21 cellular contexts compared by ENCODE assay signal in genomic region chr15:101120473-101120872, GRCh38.
A peak's percentile ranks its signal among the peaks of the same experiment; 100 is the strongest.
DNase-seq lines count a peak whose midpoint lies in the region; ATAC-seq, FAIRE-seq and TF ChIP-seq lines count a peak whose summit lies in the region.
"Had no signal": no experiment of that assay in that cellular context is flagged by ENCODE, and none has a peak within 500 bp of the region (broad histone marks: within the 10 kb centered on the region; RNA-seq: fewer than 3 reads in every experiment).

No MANE protein-coding gene starts in this region.

- TF ChIP-seq RAD21 in K562 (CRISPR knock-in tag; conservative IDR thresholded peaks at IDR 0.05 in 1 of 2, IDR thresholded peaks at IDR 0.05 in 1 of 2) = no peak

- no peaks in the 10 kb centered on the region for H3K27me3 Mint-ChIP-seq in natural killer cell treated with Interleukin-12 subunit alpha and Interleukin-12 subunit beta and Interleukin-15 and Interleukin-18, amount 100 ng/mL, for 72 hours
- peaks cover 0 to 3% of the 10 kb centered on the region in 2 donors for H3K27me3 Mint-ChIP-seq in natural killer cell (ENCODE audit: low read depth in 2 of 2)
- H3K27me3 Mint-ChIP-seq in nephron (ENCODE audit: low read depth) = peaks cover 5% of the 10 kb centered on the region
- H3K27me3 Mint-ChIP-seq: CD4-positive, alpha-beta memory T cell had no signal

- H3K27ac ChIP-seq in K562 (ENCODE audit: extremely low read depth, low read depth, low read length) = no peak overlapping the region

- H3K36me3 ChIP-seq in K562 (ENCODE audit: control insufficient read depth, insufficient read depth, low read length) (no peaks in the 10 kb centered on the region), BE2C (no peaks in the 10 kb centered on the region)

- no peak overlapping the region for H3K4me2 ChIP-seq in K562 (ENCODE audit: insufficient read depth, low read length)

- no peak for ATAC-seq in natural killer cell treated with Interleukin-12 subunit alpha and Interleukin-12 subunit beta and Interleukin-15 and Interleukin-18, amount 100 ng/mL, for 72 hours
- no peak for ATAC-seq in natural killer cell
- no peak for ATAC-seq in K562
- ATAC-seq: HCT116, PC-3, Right ventricle myocardium inferior had no signal

- H3K27me3 ChIP-seq in K562 (ENCODE audit: control insufficient read depth in 2 of 2, insufficient read depth in 2 of 2, low read length in 2 of 2) (no peaks in the 10 kb centered on the region), BE2C (no peaks in the 10 kb centered on the region)

- peaks cover 5 to 25% of the 10 kb centered on the region in 2 experiments for H3K4me1 ChIP-seq in K562 (replicated peaks in 1 of 2; ENCODE audit: control insufficient read depth in 2 of 2, insufficient read depth in 2 of 2, low read length in 2 of 2)
- H3K4me1 ChIP-seq in BE2C = peaks cover 17% of the 10 kb centered on the region

- H3K4me3 ChIP-seq in K562 (no peak overlapping the region), BE2C (ENCODE audit: low read depth, low read length) (no peak overlapping the region)

- no peaks in the 10 kb centered on the region; the same call in 1 of the 2 replicates for H4K20me1 ChIP-seq in K562 (replicated peaks; ENCODE audit: control insufficient read depth, insufficient read depth, low read length)

- no peaks in the 10 kb centered on the region for H3K36me3 Mint-ChIP-seq in natural killer cell treated with Interleukin-12 subunit alpha and Interleukin-12 subunit beta and Interleukin-15 and Interleukin-18, amount 100 ng/mL, for 72 hours
- no peaks in the 10 kb centered on the region for H3K36me3 Mint-ChIP-seq in natural killer cell
- no peaks in the 10 kb centered on the region for H3K36me3 Mint-ChIP-seq in nephron (ENCODE audit: low read depth)
- H3K36me3 Mint-ChIP-seq: CD4-positive, alpha-beta memory T cell had no signal

- no peak for FAIRE-seq in K562 (lab: Jason Lieb, UNC)
- FAIRE-seq: D721Med, GM12892 had no signal

- TF ChIP-seq POLR2A in K562 (conservative IDR thresholded peaks at IDR 0.05) = no peak

- H3K4me3 Mint-ChIP-seq in natural killer cell treated with Interleukin-12 subunit alpha and Interleukin-12 subunit beta and Interleukin-15 and Interleukin-18, amount 100 ng/mL, for 72 hours = peak overlapping the region; percentile 94
- H3K4me3 Mint-ChIP-seq in natural killer cell (no peak overlapping the region), nephron (peak overlapping the region in 1 of 3 experiments; percentile 49)

- POLR2A ChIA-PET in K562 (lab: Yijun Ruan, JAX) = no interaction called here

- no peak for TF ChIP-seq CTCF in natural killer cell (IDR thresholded peaks at IDR 0.05)
- no peak for TF ChIP-seq CTCF in K562 (IDR thresholded peaks at IDR 0.05 in 2 of 3, conservative IDR thresholded peaks at IDR 0.05 in 1 of 3; ENCODE audit: insufficient read depth in 2 of 3, low read depth in 1 of 3, low read length in 3 of 3)
- TF ChIP-seq CTCF in nephron (IDR thresholded peaks at IDR 0.05; ENCODE audit: unreplicated experiment in 3 of 3) = no peak
- TF ChIP-seq CTCF in BE2C (IDR thresholded peaks at IDR 0.05; ENCODE audit: low read depth, low read length) = no peak

- H3K9ac ChIP-seq in K562 (ENCODE audit: insufficient read depth in 1 of 2, low read depth in 2 of 2, low read length in 2 of 2) = peak overlapping the region in 1 of 2 experiments; percentile 21; a peak in 1 of 4 replicates

- H3K9me3 ChIP-seq in K562 (replicated peaks; ENCODE audit: control insufficient read depth, insufficient read depth, low read depth, low read length) (no peaks in the 10 kb centered on the region), BE2C (no peaks in the 10 kb centered on the region)

- WGBS in K562 (ENCODE audit: insufficient coverage, low coverage, missing lambda C conversion rate) = 36% methylated on average over 6 of the region's 6 CpGs

- intact Hi-C loops in natural killer cell (cut with micrococcal nuclease) (no loop called here), K562 (cut with micrococcal nuclease) (no loop called here)

- no peak for TF ChIP-seq EP300 in K562 (IDR thresholded peaks at IDR 0.05; ENCODE audit: low read length)

- H2AFZ ChIP-seq in K562 (ENCODE audit: low read depth, low read length) = no peak overlapping the region

- H3K4me1 Mint-ChIP-seq in natural killer cell treated with Interleukin-12 subunit alpha and Interleukin-12 subunit beta and Interleukin-15 and Interleukin-18, amount 100 ng/mL, for 72 hours (ENCODE audit: low read depth in 2 of 2) = peaks cover 47 to 51% of the 10 kb centered on the region in 2 donors
- H3K4me1 Mint-ChIP-seq in natural killer cell = peaks cover 41% of the 10 kb centered on the region in 2 donors
- peaks cover 70% of the 10 kb centered on the region for H3K4me1 Mint-ChIP-seq in nephron

- H3K9me1 ChIP-seq in K562 (ENCODE audit: control insufficient read depth, insufficient read depth, low read length) = no peaks in the 10 kb centered on the region

- in situ Hi-C loops in K562 (cut with MboI) = no loop called here

- H3K9me3 Mint-ChIP-seq in natural killer cell treated with Interleukin-12 subunit alpha and Interleukin-12 subunit beta and Interleukin-15 and Interleukin-18, amount 100 ng/mL, for 72 hours = no peaks in the 10 kb centered on the region
- no peaks in the 10 kb centered on the region for H3K9me3 Mint-ChIP-seq in natural killer cell
- H3K9me3 Mint-ChIP-seq in nephron = peaks cover 2% of the 10 kb centered on the region
- H3K9me3 Mint-ChIP-seq: CD4-positive, alpha-beta memory T cell had no signal

- CTCF ChIA-PET in K562 (lab: Yijun Ruan, JAX; ENCODE audit: low intra/inter-chr PET ratio) = no interaction called here

- BruUV-seq in K562 (replicated peaks; lab: Mats Ljungman, UMichigan) = no TSS peak

- no peaks in the 10 kb centered on the region for H3K79me2 ChIP-seq in K562 (ENCODE audit: control insufficient read depth, insufficient read depth, low read length)

- peak; percentile 28 for DNase-seq in natural killer cell treated with Interleukin-12 subunit alpha and Interleukin-12 subunit beta and Interleukin-15 and Interleukin-18, amount 100 ng/mL, for 72 hours (ENCODE audit: low spot score)
- DNase-seq in natural killer cell (no peak), K562 (ENCODE audit: extremely low read depth in 1 of 4, low spot score in 3 of 4) (no peak), BE2C (no peak), NCI-H146 (lab: John Stamatoyannopoulos, UW) (no peak)
- DNase-seq in effector CD4-positive, alpha-beta T cell = no peak
- DNase-seq: AML-193; CD4-positive, alpha-beta memory T cell; DND-41; GDM1; KBM-7; NCI-H1048; NCI-H1694; NCI-H2107; NCI-H446; PC-3 had no signal

- H3K27ac Mint-ChIP-seq in natural killer cell treated with Interleukin-12 subunit alpha and Interleukin-12 subunit beta and Interleukin-15 and Interleukin-18, amount 100 ng/mL, for 72 hours = no peak overlapping the region
- no peak overlapping the region for H3K27ac Mint-ChIP-seq in natural killer cell
- peak overlapping the region; percentile 65 to 95 (median 89) for H3K27ac Mint-ChIP-seq in nephron

TF ChIP-seq in K562, 482 proteins besides CTCF, POLR2A, EP300 and RAD21:
- TF ChIP-seq MEIS2 (IDR thresholded peaks at IDR 0.05; ENCODE audit: partially characterized antibody) = peak; percentile 24
- no peak for TF ChIP-seq ZNF197 (CRISPR knock-in tag; IDR thresholded peaks at IDR 0.05; ENCODE audit: low read depth)
- no peak for TF ChIP-seq SPI1 (IDR thresholded peaks at IDR 0.05; ENCODE audit: borderline replicate concordance, low read depth, low read length)
- no peak for TF ChIP-seq BACH1 (tag; IDR thresholded peaks at IDR 0.05)
- no peak for TF ChIP-seq ZNF3 (CRISPR knock-in tag; IDR thresholded peaks at IDR 0.05)
- TF ChIP-seq NFATC3 (IDR thresholded peaks at IDR 0.05) = no peak
- TF ChIP-seq ZNF511 (CRISPR knock-in tag; IDR thresholded peaks at IDR 0.05) = no peak
- TF ChIP-seq PKNOX1 (IDR thresholded peaks at IDR 0.05) = peak; percentile 87
- TF ChIP-seq BCL6 (CRISPR knock-in tag; IDR thresholded peaks at IDR 0.05) = no peak
- no peak for TF ChIP-seq KAT2B (IDR thresholded peaks at IDR 0.05; ENCODE audit: low read depth, low read length)
- TF ChIP-seq TRIM28 (IDR thresholded peaks at IDR 0.05) = no peak
TF ChIP-seq in K562: peak in this region for 2.

Comparison
In these comparisons a context has a peak if more than half of its experiments do, and no peak if none do; other contexts are left out.
1. H3K27ac Mint-ChIP-seq: peak in nephron (3 of 3); none in natural killer cell treated with Interleukin-12 subunit alpha and Interleukin-12 subunit beta and Interleukin-15 and Interleukin-18, amount 100 ng/mL, for 72 hours (0 of 2) and natural killer cell (0 of 2).